ENCODE assay signal across 11 cellular contexts in the genomic region with DNA sequence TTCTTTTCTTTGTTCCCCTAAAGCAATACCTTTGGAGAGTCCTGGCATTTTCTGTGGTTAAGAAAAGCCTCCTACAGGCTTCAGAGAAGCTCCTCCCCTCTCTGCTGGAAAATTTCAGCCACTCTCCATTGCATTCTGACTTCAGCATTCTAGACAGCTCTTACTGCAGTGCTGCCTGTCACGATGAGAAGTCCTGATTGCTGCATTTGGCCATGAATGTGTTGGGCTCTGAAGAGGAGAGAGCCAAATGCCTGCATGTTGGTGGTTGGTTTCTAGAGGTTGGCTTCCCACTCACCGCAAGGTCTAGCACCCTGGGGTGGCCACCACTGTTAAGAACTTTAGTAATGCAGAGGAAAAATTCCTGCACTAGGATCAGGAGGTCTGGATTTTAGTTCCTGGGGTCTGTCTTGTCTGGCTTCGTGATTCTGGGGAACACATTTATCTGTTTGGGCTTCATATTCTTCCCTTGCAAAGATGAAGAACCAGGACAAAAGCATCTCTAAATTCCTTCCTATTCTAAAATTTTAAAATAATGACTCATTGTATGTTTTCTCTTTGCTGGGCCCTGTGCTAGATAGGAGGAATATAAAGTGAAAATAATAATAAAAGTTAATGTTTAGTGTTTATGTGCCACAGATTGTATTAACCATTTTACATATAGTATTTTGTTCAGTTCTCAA. TPM values are rescaled to one million over a fixed set of nuclear protein-coding genes. Genes with fewer than 3 reads are reported as not detected.
DNase-seq lines count a peak whose midpoint lies in the region; ATAC-seq, FAIRE-seq and TF ChIP-seq lines count a peak whose summit lies in the region.
"Had no signal": no experiment of that assay in that cellular context is flagged by ENCODE, and none has a peak within 500 bp of the region (broad histone marks: within the 10 kb centered on the region; RNA-seq: fewer than 3 reads in every experiment).

No MANE protein-coding gene starts in this region.

- no peak for TF ChIP-seq CTCF in heart left ventricle (IDR thresholded peaks at IDR 0.05)
- TF ChIP-seq CTCF in neural cell (IDR thresholded peaks at IDR 0.05; ENCODE audit: poor library complexity, severe bottlenecking): no peak
- no peak for TF ChIP-seq CTCF in GM13977 (IDR thresholded peaks at IDR 0.05; ENCODE audit: extremely low read depth, insufficient read depth, missing control alignments)
- TF ChIP-seq CTCF in upper lobe of left lung (IDR thresholded peaks at IDR 0.05): no peak

- H3K9me2 ChIP-seq in neural cell (ENCODE audit: insufficient read depth, low read length): no peaks in the 10 kb centered on the region

- H3K4me3 ChIP-seq in heart left ventricle: no peak overlapping the region
- H3K4me3 ChIP-seq in neural cell (ENCODE audit: low read length): no peak overlapping the region
- H3K4me3 ChIP-seq in upper lobe of left lung: no peak overlapping the region
- no peak overlapping the region for H3K4me3 ChIP-seq in small intestine (ENCODE audit: low read depth in 1 of 2, low read length in 2 of 2)

- no peaks in the 10 kb centered on the region for H3F3A ChIP-seq in neural cell (ENCODE audit: insufficient read depth, low read length, poor library complexity, severe bottlenecking)

- H4K20me1 ChIP-seq in neural cell (ENCODE audit: insufficient read depth): no peaks in the 10 kb centered on the region

- H3K9me3 ChIP-seq in heart left ventricle (no peaks in the 10 kb centered on the region), neural cell (ENCODE audit: low read length) (no peaks in the 10 kb centered on the region), upper lobe of left lung (no peaks in the 10 kb centered on the region), small intestine (ENCODE audit: control insufficient read depth, low read depth) (no peaks in the 10 kb centered on the region)

- no peak for TF ChIP-seq POLR2A in heart left ventricle (IDR thresholded peaks at IDR 0.05)
- TF ChIP-seq POLR2A in upper lobe of left lung (IDR thresholded peaks at IDR 0.05): no peak

- 62 to 72% (median 69%) methylated on average over 3 of the region's 3 CpGs for WGBS in heart left ventricle, 4 donors
- WGBS in upper lobe of left lung, 2 donors: 74 to 87% methylated on average over 3 of the region's 3 CpGs
- 87 to 90% (median 89%) methylated on average over 3 of the region's 3 CpGs for WGBS in small intestine, 3 donors

- peak; percentile 97 for ATAC-seq in SK-N-SH treated with all-trans-retinoic acid at 6 μM for 48 hours
- ATAC-seq in heart left ventricle: peak in 3 of 4 donors; percentile 42 to 63 (median 53)
- ATAC-seq in upper lobe of left lung (ENCODE audit: low FRiP score in 2 of 2): no peak

- H2AFZ ChIP-seq in neural cell (ENCODE audit: low read depth, low read length): no peak overlapping the region

- no peaks in the 10 kb centered on the region for H3K79me2 ChIP-seq in neural cell (replicated peaks; ENCODE audit: insufficient read depth, low read length)

- no peak for FAIRE-seq in small intestine (lab: Jason Lieb, UNC)
- FAIRE-seq: bronchial epithelial cell had no signal

- no peak overlapping the region for H3K9ac ChIP-seq in neural cell (ENCODE audit: low read length)

- H3K27ac ChIP-seq in heart left ventricle (peak overlapping the region in 2 of 12 donors; percentile 17), neural cell (ENCODE audit: low read length) (peak overlapping the region; percentile 24), upper lobe of left lung (no peak overlapping the region), small intestine (ENCODE audit: low read depth in 1 of 2, low read length in 1 of 2) (no peak overlapping the region)

- DNase-seq in ELF-1 (ENCODE audit: low read depth, low spot score): peak; percentile 46
- DNase-seq in heart left ventricle: no peak
- no peak for DNase-seq in GM13977 (ENCODE audit: low spot score)
- DNase-seq in NCI-H2029 (lab: John Stamatoyannopoulos, UW): no peak
- DNase-seq in upper lobe of left lung: no peak
- DNase-seq in small intestine: no peak
- DNase-seq: GOT3, SHP77 treated with DMSO at 0.1 percent for 48 hours had no signal

- TF ChIP-seq EP300 in neural cell (conservative IDR thresholded peaks at IDR 0.05; ENCODE audit: poor library complexity, severe bottlenecking) (no peak), upper lobe of left lung (IDR thresholded peaks at IDR 0.05) (no peak)

- H3K27me3 ChIP-seq in heart left ventricle (no peaks in the 10 kb centered on the region), neural cell (ENCODE audit: insufficient read depth, low read depth, low read length) (no peaks in the 10 kb centered on the region), upper lobe of left lung (no peaks in the 10 kb centered on the region), small intestine (ENCODE audit: control insufficient read depth in 2 of 2, insufficient read depth in 2 of 2, low read length in 2 of 2) (no peaks in the 10 kb centered on the region)

- TF ChIP-seq RAD21 in neural cell (conservative IDR thresholded peaks at IDR 0.05): no peak

- H3K4me2 ChIP-seq in neural cell (ENCODE audit: low read length): no peak overlapping the region

- H3K4me1 ChIP-seq in heart left ventricle: peaks cover 0 to 11% (median 0%) of the 10 kb centered on the region in 12 donors
- H3K4me1 ChIP-seq in upper lobe of left lung: no peaks in the 10 kb centered on the region
- H3K4me1 ChIP-seq in small intestine (ENCODE audit: control insufficient read depth in 2 of 2, insufficient read depth in 1 of 2, low read depth in 1 of 2, low read length in 1 of 2): no peaks in the 10 kb centered on the region

- in situ Hi-C loops in GM13977 (cut with MboI; ENCODE audit: low pct_unique_long_range_greater_than_20kb, low sequenced_read_pairs, unreplicated experiment): no loop called here

- H3K36me3 ChIP-seq in heart left ventricle (peaks cover 0 to 26% (median 10%) of the 10 kb centered on the region in 9 donors), neural cell (ENCODE audit: insufficient read depth, low read length) (no peaks in the 10 kb centered on the region), upper lobe of left lung (peaks cover 0 to 17% (median 2%) of the 10 kb centered on the region in 4 donors), small intestine (ENCODE audit: control insufficient read depth in 2 of 2, insufficient read depth in 2 of 2, low read length in 2 of 2) (peaks cover 0 to 2% of the 10 kb centered on the region in 2 donors)

- intact Hi-C loops in heart left ventricle (cut with DNase I): no loop called here

TF ChIP-seq in SK-N-SH treated with all-trans-retinoic acid at 6 μM for 48 hours, 23 proteins besides CTCF, POLR2A, EP300 and RAD21 (continues in another document):
- no peak for TF ChIP-seq BACH2 (CRISPR knock-in tag; IDR thresholded peaks at IDR 0.05; ENCODE audit: borderline replicate concordance)
- no peak for TF ChIP-seq TCF4 (CRISPR knock-in tag; IDR thresholded peaks at IDR 0.05; ENCODE audit: borderline replicate concordance)
- TF ChIP-seq, protein P1, sequence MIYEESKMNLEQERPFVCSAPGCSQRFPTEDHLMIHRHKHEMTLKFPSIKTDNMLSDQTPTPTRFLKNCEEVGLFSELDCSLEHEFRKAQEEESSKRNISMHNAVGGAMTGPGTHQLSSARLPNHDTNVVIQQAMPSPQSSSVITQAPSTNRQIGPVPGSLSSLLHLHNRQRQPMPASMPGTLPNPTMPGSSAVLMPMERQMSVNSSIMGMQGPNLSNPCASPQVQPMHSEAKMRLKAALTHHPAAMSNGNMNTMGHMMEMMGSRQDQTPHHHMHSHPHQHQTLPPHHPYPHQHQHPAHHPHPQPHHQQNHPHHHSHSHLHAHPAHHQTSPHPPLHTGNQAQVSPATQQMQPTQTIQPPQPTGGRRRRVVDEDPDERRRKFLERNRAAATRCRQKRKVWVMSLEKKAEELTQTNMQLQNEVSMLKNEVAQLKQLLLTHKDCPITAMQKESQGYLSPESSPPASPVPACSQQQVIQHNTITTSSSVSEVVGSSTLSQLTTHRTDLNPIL (CRISPR knock-in tag; IDR thresholded peaks at IDR 0.05; ENCODE audit: low read depth): no peak
- TF ChIP-seq ZC3H10 (CRISPR knock-in tag; IDR thresholded peaks at IDR 0.05): no peak

TF ChIP-seq in neural cell, 6 proteins besides CTCF, POLR2A, EP300 and RAD21:
- TF ChIP-seq TAF1 (IDR thresholded peaks at IDR 0.05; ENCODE audit: low read depth): no peak

RNA-seq across cellular contexts. Expression of a gene that starts 38.1 kb away (rescaled TPM):
- 10 to 100 TPM; 46.0 to 83.4 (median 53.1) TPM for total RNA-seq in heart left ventricle
- 100 to 1,000 TPM in 1 of 2 donors, 10 to 100 TPM in 1; 83.9 to 136 TPM for polyA plus RNA-seq in heart left ventricle
- 81.8 and 108 TPM in 2 replicates for polyA plus RNA-seq in neural cell
- polyA minus RNA-seq in neural cell: 41.7 and 49.9 TPM in 2 replicates
- 10 to 100 TPM; 27.2 to 77.4 (median 47.5) TPM for total RNA-seq in upper lobe of left lung
- polyA plus RNA-seq in small intestine: 100 to 1,000 TPM; 115 to 131 (median 123) TPM

RNA-seq across cellular contexts. Expression of a gene that starts 38.2 kb away (rescaled TPM):
- total RNA-seq in heart left ventricle: 10 to 100 TPM in 5 of 9 donors, 1 to 10 TPM in 4; 3.9 to 18.4 (median 11.1) TPM
- 10 to 100 TPM; 11.4 to 13.0 TPM for polyA plus RNA-seq in heart left ventricle
- 80.3 and 86.9 TPM in 2 replicates for polyA plus RNA-seq in neural cell
- 43.6 and 54.3 TPM in 2 replicates for polyA minus RNA-seq in neural cell
- total RNA-seq in upper lobe of left lung: 10 to 100 TPM in 4 of 6 donors, 1 to 10 TPM in 2; 8.8 to 58.7 (median 12.6) TPM
- polyA plus RNA-seq in small intestine: 10 to 100 TPM in 2 of 3 donors, 1 to 10 TPM in 1; 9.2 to 14.1 (median 13.2) TPM

RNA-seq across cellular contexts. Expression of a gene that starts 50.9 kb away (rescaled TPM):
- total RNA-seq in heart left ventricle: 10 to 100 TPM; 21.0 to 43.5 (median 39.4) TPM
- polyA plus RNA-seq in heart left ventricle: 10 to 100 TPM; 33.3 to 47.7 TPM
- polyA plus RNA-seq in neural cell: 98.3 and 99.9 TPM in 2 replicates
- polyA minus RNA-seq in neural cell: 34.6 and 47.8 TPM in 2 replicates
- 10 to 100 TPM in 5 of 6 donors, 1 to 10 TPM in 1; 7.3 to 25.3 (median 21.8) TPM for total RNA-seq in upper lobe of left lung
- polyA plus RNA-seq in small intestine: 10 to 100 TPM; 38.9 to 74.3 (median 66.7) TPM

Comparison
In these comparisons a context has a peak if more than half of its experiments do, and no peak if none do; other contexts are left out.
1. ATAC-seq: peak in SK-N-SH treated with all-trans-retinoic acid at 6 μM for 48 hours (single experiment) and heart left ventricle (3 of 4); none in upper lobe of left lung (0 of 2).